31 cellular contexts compared by ENCODE assay signal in the genomic region with DNA sequence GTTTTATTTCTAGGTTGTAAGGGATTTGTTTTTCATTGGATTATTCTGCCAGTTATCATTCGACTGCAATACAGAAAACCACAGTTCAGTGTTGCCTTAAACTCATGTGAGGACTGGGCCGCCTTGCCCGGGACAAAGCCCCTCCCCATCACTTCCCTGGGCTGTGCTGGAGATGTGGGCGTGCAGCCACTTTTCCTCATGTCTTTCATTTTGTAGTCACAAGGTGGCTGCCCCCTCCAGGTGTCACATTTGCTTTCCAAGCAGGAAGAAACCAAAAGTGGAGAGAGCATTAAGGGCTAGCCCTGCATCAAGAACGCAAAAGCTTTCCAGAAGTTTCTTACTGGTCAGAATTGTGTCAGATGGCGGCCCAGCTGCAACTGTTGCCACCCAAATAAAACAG.
"Had no signal": no experiment of that assay in that cellular context is flagged by ENCODE, and none has a peak within 500 bp of the region (broad histone marks: within the 10 kb centered on the region; RNA-seq: fewer than 3 reads in every experiment).

No MANE protein-coding gene starts in this region.

- H3K36me3 ChIP-seq: adrenal gland, ascending aorta, cardiac muscle cell, colonic mucosa, ovary, prostate gland, sigmoid colon, stomach, thyroid gland, upper lobe of left lung, vagina had no signal

- ATAC-seq: left colon; stimulated activated naive B cell treated with anti-CD40 and anti-IgM and Interleukin-4, amounts not matched to agents 10 μg/mL and 1 μg/mL and 100 μg/mL, for 72 hours had no signal

- H3K4me3 Mint-ChIP-seq: activated naive CD8-positive, alpha-beta T cell treated with anti-CD3 and anti-CD28 coated beads for 36 hours; brain; mesothelial cell of epicardium; naive B cell; nephron progenitor cell; stimulated activated naive B cell treated with anti-CD40 and anti-IgM and Interleukin-4, amounts not matched to agents 10 μg/mL and 1 μg/mL and 100 μg/mL, for 72 hours had no signal

- H3K27me3 Mint-ChIP-seq: brain had no signal

- H3K27ac ChIP-seq: adrenal gland, ascending aorta, cardiac muscle cell, colonic mucosa, ovary, prostate gland, sigmoid colon, stomach, thyroid gland, upper lobe of left lung, vagina had no signal

- H3K27me3 ChIP-seq: adrenal gland, ascending aorta, cardiac muscle cell, colonic mucosa, ovary, sigmoid colon, stomach, thyroid gland, upper lobe of left lung, vagina had no signal

- H3K4me3 ChIP-seq: adrenal gland, ascending aorta, cardiac muscle cell, colonic mucosa, ovary, prostate gland, sigmoid colon, stomach, thyroid gland, upper lobe of left lung, vagina had no signal

- H3K27ac Mint-ChIP-seq: activated naive CD8-positive, alpha-beta T cell treated with anti-CD3 and anti-CD28 coated beads for 36 hours; brain; mesothelial cell of epicardium; nephron progenitor cell; stimulated activated naive B cell treated with anti-CD40 and anti-IgM and Interleukin-4, amounts not matched to agents 10 μg/mL and 1 μg/mL and 100 μg/mL, for 72 hours had no signal

- DNase-seq: activated CD4-positive, alpha-beta T cell treated with anti-CD3 and anti-CD28 coated beads for 48 hours; activated CD4-positive, alpha-beta T cell treated with anti-CD3 and anti-CD28 coated beads, Interleukin-2, amount 50 U/mL, for 48 hours; activated CD8-positive, alpha-beta memory T cell treated with anti-CD3 and anti-CD28 coated beads for 24 hours; activated effector memory CD4-positive, alpha-beta T cell treated with Interleukin-2 at 50 U/mL for 16 hours; activated naive CD4-positive, alpha-beta T cell treated with Interleukin-2 at 50 U/mL for 16 hours; activated naive CD8-positive, alpha-beta T cell treated with anti-CD3 and anti-CD28 coated beads for 36 hours; adrenal gland; cerebellar nuclear complex; colonic mucosa; effector CD8-positive, alpha-beta T cell; left colon; mammary epithelial cell; naive B cell; nephron progenitor cell; ovary; retina; sigmoid colon; small intestine; stimulated activated CD4-positive, alpha-beta T cell treated with anti-CD3 and anti-CD28 coated beads, Interleukin-1b, Interleukin-23, amount 100 ng/mL, for 48 hours; stimulated activated naive B cell treated with anti-CD40 and anti-IgM and Interleukin-4, amounts not matched to agents 10 μg/mL and 1 μg/mL and 100 μg/mL, for 72 hours; stomach; thyroid gland had no signal

- H3K4me1 Mint-ChIP-seq: activated naive CD8-positive, alpha-beta T cell treated with anti-CD3 and anti-CD28 coated beads for 36 hours had no signal

- H3K36me3 Mint-ChIP-seq: activated naive CD8-positive, alpha-beta T cell treated with anti-CD3 and anti-CD28 coated beads for 36 hours; brain; naive B cell; stimulated activated naive B cell treated with anti-CD40 and anti-IgM and Interleukin-4, amounts not matched to agents 10 μg/mL and 1 μg/mL and 100 μg/mL, for 72 hours had no signal

- FAIRE-seq: frontal cortex, keratinocyte, small intestine had no signal

- H3K9me3 Mint-ChIP-seq: activated naive CD8-positive, alpha-beta T cell treated with anti-CD3 and anti-CD28 coated beads for 36 hours had no signal

- H3K9me3 ChIP-seq: adrenal gland, ascending aorta, colonic mucosa, ovary, prostate gland, sigmoid colon, stomach, thyroid gland, upper lobe of left lung, vagina had no signal

- H3K4me1 ChIP-seq: adrenal gland, ascending aorta, colonic mucosa, prostate gland, thyroid gland, upper lobe of left lung had no signal
